In genomic region chr17:50151041-50151936, GRCh38 we compare ENCODE assay signal across 8 cellular contexts.
DNase-seq lines count a peak whose midpoint lies in the region; ATAC-seq and TF ChIP-seq lines count a peak whose summit lies in the region.

No MANE protein-coding gene starts in this region.

- H3K36me3 ChIP-seq in GM06990 (ENCODE audit: control insufficient read depth, insufficient read depth, low read length) = peaks cover 5% of the 10 kb centered on the region

- ATAC-seq in HG02610 (IDR thresholded peaks at IDR 0.05; ENCODE audit: unreplicated experiment) (peak; percentile 37), HG03469 (IDR thresholded peaks at IDR 0.05; ENCODE audit: unreplicated experiment) (no peak)

- DNase-seq in GM06990 (ENCODE audit: extremely low read depth, insufficient read length) (peak; percentile 92), NCI-H1694 treated with DMSO at 0.1 percent for 48 hours (lab: John Stamatoyannopoulos, UW) (peak; percentile 62), T1000 (lab: John Stamatoyannopoulos, UW) (peak; percentile 80), astrocyte of the hippocampus (ENCODE audit: low read depth, low spot score) (peak; percentile 97), hypothalamus (lab: John Stamatoyannopoulos, UW) (peak; percentile 35 to 93 (median 83)), retina (peak; percentile 81)

- TF ChIP-seq CTCF in GM06990 (IDR thresholded peaks at IDR 0.05; ENCODE audit: insufficient read depth, low read length, poor library complexity, severe bottlenecking) = peak; percentile 62

- H3K4me3 ChIP-seq in GM06990 (replicated peaks; ENCODE audit: low read depth, low read length) = peak overlapping the region; percentile 92

- no peaks in the 10 kb centered on the region for H3K27me3 ChIP-seq in GM06990 (replicated peaks; ENCODE audit: control insufficient read depth, insufficient read depth, low read length)
